7 cellular contexts compared by ENCODE assay signal in genomic region chr17:28265856-28266545, GRCh38. TPM values are rescaled to one million over a fixed set of nuclear protein-coding genes. Genes with fewer than 3 reads are reported as not detected.
DNase-seq lines count a peak whose midpoint lies in the region; ATAC-seq, FAIRE-seq and TF ChIP-seq lines count a peak whose summit lies in the region.
"Not testable (repeated sequence)": the region's sequence is repeated elsewhere in the genome, so short reads cannot be mapped to it uniquely, and the experiment has no call there.

No MANE protein-coding gene starts in this region.

- TF ChIP-seq EP300 in K562 (IDR thresholded peaks at IDR 0.05; ENCODE audit: low read length); HepG2 (IDR thresholded peaks at IDR 0.05; ENCODE audit: low read depth in 2 of 2, low read length in 2 of 2); HepG2 (CRISPR knock-in tag; IDR thresholded peaks at IDR 0.05; ENCODE audit: borderline replicate concordance): not testable (repeated sequence)

- not testable (repeated sequence) for H3K14ac ChIP-seq in trophoblast cell (ENCODE audit: low read length)

- not testable (repeated sequence) for H3K4me1 ChIP-seq in HEK293 (ENCODE audit: control insufficient read depth, insufficient read depth, low read length); HepG2 (ENCODE audit: insufficient read depth, low read length); trophoblast cell (ENCODE audit: control insufficient read depth in 1 of 2, insufficient read depth in 2 of 2, low read length in 2 of 2)
- H3K4me1 ChIP-seq in K562 (replicated peaks in 1 of 2; ENCODE audit: control insufficient read depth in 2 of 2, insufficient read depth in 2 of 2, low read length in 2 of 2), result peaks cover 9 to 11% of the 10 kb centered on the region in 2 experiments; a peak in 4 of 5 replicates

- not testable (repeated sequence) for ATAC-seq in K562, HepG2

- H4K91ac ChIP-seq in trophoblast cell (ENCODE audit: low read depth, low read length), result not testable (repeated sequence)

- not testable (repeated sequence) for H3K9ac ChIP-seq in K562 (ENCODE audit: insufficient read depth in 1 of 2, low read depth in 2 of 2, low read length in 2 of 2); HepG2 (ENCODE audit: insufficient read depth, low read depth, low read length); trophoblast cell (ENCODE audit: low read length)

- not testable (repeated sequence) for H3K27me3 ChIP-seq in K562 (ENCODE audit: control insufficient read depth in 2 of 2, insufficient read depth in 2 of 2, low read length in 2 of 2); HepG2 (ENCODE audit: control insufficient read depth in 1 of 2, insufficient read depth in 2 of 2, low read length in 2 of 2); trophoblast cell (ENCODE audit: insufficient read depth, low read length)

- H3K79me1 ChIP-seq in trophoblast cell (ENCODE audit: low read length), result not testable (repeated sequence)

- peaks cover 17% of the 10 kb centered on the region for H3K36me3 Mint-ChIP-seq in glutamatergic neuron (ENCODE audit: unreplicated experiment)

- TF ChIP-seq RAD21 in K562 (CRISPR knock-in tag; conservative IDR thresholded peaks at IDR 0.05 in 1 of 2, IDR thresholded peaks at IDR 0.05 in 1 of 2); HepG2 (CRISPR knock-in tag; IDR thresholded peaks at IDR 0.05): not testable (repeated sequence)

- CTCF ChIA-PET in HEK293 (lab: Yijun Ruan, JAX) (interaction anchor here (1.4 to 2.6 kb wide), 2 partner anchors 14 to 16 kb away, joined by 4 to 14 read pairs; no protein-coding TSS in a partner anchor), K562 (lab: Yijun Ruan, JAX; ENCODE audit: low intra/inter-chr PET ratio) (interaction anchor here (0.5 kb wide), 1 partner anchor 348 kb away, joined by 3 read pairs; no protein-coding TSS in a partner anchor)
- CTCF ChIA-PET in HepG2 (lab: Yijun Ruan, JAX; ENCODE audit: low intra/inter-chr PET ratio, low total read pairs), result not testable (repeated sequence)

- H2BK120ac ChIP-seq in trophoblast cell (ENCODE audit: insufficient read depth, low read length, poor library complexity), result not testable (repeated sequence)

- not testable (repeated sequence) for H3K4me3 Mint-ChIP-seq in glutamatergic neuron (ENCODE audit: unreplicated experiment)

- in situ Hi-C loops in K562 (cut with MboI); HepG2 (cut with HindIII; ENCODE audit: extremely low pct_ligation_motif_present, low pct_unique_long_range_greater_than_20kb): not testable (repeated sequence)

- not testable (repeated sequence) for H3K4ac ChIP-seq in trophoblast cell (ENCODE audit: low read depth, low read length)

- peak overlapping the region; percentile 18 for H2BK12ac ChIP-seq in trophoblast cell (ENCODE audit: low read length)

- H3K36me3 ChIP-seq in HEK293 (ENCODE audit: control insufficient read depth in 2 of 2, insufficient read depth in 1 of 2, low read length in 2 of 2); K562 (ENCODE audit: control insufficient read depth, insufficient read depth, low read length); HepG2 (replicated peaks in 1 of 2; ENCODE audit: control insufficient read depth in 1 of 2, insufficient read depth in 2 of 2, low read length in 2 of 2); trophoblast cell (ENCODE audit: control insufficient read depth in 1 of 2, insufficient read depth in 2 of 2, low read length in 2 of 2): not testable (repeated sequence)

- H3K27me3 Mint-ChIP-seq in glutamatergic neuron (ENCODE audit: unreplicated experiment), result not testable (repeated sequence)

- peak overlapping the region; percentile 12 for H3K27ac Mint-ChIP-seq in glutamatergic neuron (ENCODE audit: unreplicated experiment)

- TF ChIP-seq CTCF in HEK293 (tag by site-specific recombination; IDR thresholded peaks at IDR 0.05); K562 (IDR thresholded peaks at IDR 0.05 in 2 of 3, conservative IDR thresholded peaks at IDR 0.05 in 1 of 3; ENCODE audit: insufficient read depth in 2 of 3, low read depth in 1 of 3, low read length in 3 of 3); glutamatergic neuron (IDR thresholded peaks at IDR 0.05; ENCODE audit: partially characterized antibody, unreplicated experiment); HepG2 (CRISPR knock-in tag; IDR thresholded peaks at IDR 0.05): not testable (repeated sequence)

- not testable (repeated sequence) for H2AK5ac ChIP-seq in trophoblast cell (ENCODE audit: low read length)

- H2BK5ac ChIP-seq in trophoblast cell (ENCODE audit: low read depth, low read length, poor library complexity), result not testable (repeated sequence)

- not testable (repeated sequence) for H3K4me1 Mint-ChIP-seq in glutamatergic neuron (ENCODE audit: low read depth, unreplicated experiment)

- H3K18ac ChIP-seq in trophoblast cell (ENCODE audit: low read length), result not testable (repeated sequence)

- not testable (repeated sequence) for FAIRE-seq in K562 (lab: Jason Lieb, UNC); HepG2 (lab: Jason Lieb, UNC)

- not testable (repeated sequence) for H3K79me2 ChIP-seq in K562 (ENCODE audit: control insufficient read depth, insufficient read depth, low read length); HepG2 (ENCODE audit: insufficient read depth, low read length); trophoblast cell (ENCODE audit: control insufficient read depth, insufficient read depth, low read length, poor library complexity)

- peak; percentile 46 for DNase-seq in RPMI8226
- DNase-seq in K562 (ENCODE audit: extremely low read depth in 1 of 4, low spot score in 3 of 4); glutamatergic neuron; HepG2 (ENCODE audit: low spot score); trophoblast cell: not testable (repeated sequence)

- WGBS in K562 (ENCODE audit: insufficient coverage, low coverage, missing lambda C conversion rate), result 83% methylated on average over 21 of the region's 21 CpGs
- WGBS in HepG2 (ENCODE audit: low lambda C conversion rate), result 87% methylated on average over 21 of the region's 21 CpGs
- no CpG with 5 or more reads among the region's 21 CpGs for WGBS in trophoblast cell (ENCODE audit: extremely low coverage, insufficient coverage, insufficient read length)

- TF ChIP-seq POLR2A in K562 (conservative IDR thresholded peaks at IDR 0.05); HepG2 (IDR thresholded peaks at IDR 0.05; ENCODE audit: insufficient read depth in 1 of 2, low read depth in 2 of 2, low read length in 2 of 2): not testable (repeated sequence)

- H3K27ac ChIP-seq in HEK293 (ENCODE audit: extremely low read depth, low read depth, low read length); HepG2 (ENCODE audit: extremely low read length, insufficient read depth, low read length); trophoblast cell (ENCODE audit: low read depth, low read length): not testable (repeated sequence)
- H3K27ac ChIP-seq in K562 (ENCODE audit: extremely low read depth, low read depth, low read length), result peak overlapping the region; percentile 35; the same call in 1 of the 3 replicates

- not testable (repeated sequence) for H4K12ac ChIP-seq in trophoblast cell (ENCODE audit: low read depth, low read length)

- not testable (repeated sequence) for H3K9me3 ChIP-seq in HEK293 (ENCODE audit: control insufficient read depth, insufficient read depth, low read depth, low read length); iPS-18c (ENCODE audit: control insufficient read depth, insufficient read depth, low read length)
- H3K9me3 ChIP-seq in K562 (replicated peaks; ENCODE audit: control insufficient read depth, insufficient read depth, low read depth, low read length) (peaks cover 24% of the 10 kb centered on the region), HepG2 (ENCODE audit: low read length) (peaks cover 16% of the 10 kb centered on the region), trophoblast cell (ENCODE audit: insufficient read depth, low read depth, low read length) (peaks cover 13% of the 10 kb centered on the region)

- H3K4me3 ChIP-seq in HEK293 (ENCODE audit: low read depth, low read length); K562; HepG2 (replicated peaks in 1 of 3; ENCODE audit: insufficient read depth in 1 of 3, low read depth in 2 of 3, low read length in 3 of 3); trophoblast cell (ENCODE audit: low read depth, low read length): not testable (repeated sequence)
- H3K4me3 ChIP-seq in iPS-18c (ENCODE audit: insufficient read depth, low read depth, low read length), result 0 out of 2 replicates have a peak overlapping the region, but pooled peaks have one; percentile 9

- intact Hi-C loops in K562 (cut with micrococcal nuclease); HepG2 (cut with micrococcal nuclease; ENCODE audit: unreplicated experiment): not testable (repeated sequence)

- not testable (repeated sequence) for BruUV-seq in K562 (replicated peaks; lab: Mats Ljungman, UMichigan); HepG2 (replicated peaks; lab: Mats Ljungman, UMichigan)

- not testable (repeated sequence) for H2AFZ ChIP-seq in K562 (ENCODE audit: low read depth, low read length); HepG2 (ENCODE audit: low read length); trophoblast cell (ENCODE audit: insufficient read depth, low read length, poor library complexity)

- POLR2A ChIA-PET in HEK293 (lab: Yijun Ruan, JAX); HepG2 (lab: Yijun Ruan, JAX): not testable (repeated sequence)
- POLR2A ChIA-PET in K562 (lab: Yijun Ruan, JAX), result interaction anchor here (0.6 kb wide), 1 partner anchor 72 kb away, joined by 3 read pairs; no protein-coding TSS in a partner anchor

- H4K8ac ChIP-seq in trophoblast cell (ENCODE audit: low read depth, low read length), result not testable (repeated sequence)

- H3K4me2 ChIP-seq in K562 (ENCODE audit: insufficient read depth, low read length); HepG2 (ENCODE audit: low read depth, low read length); trophoblast cell (ENCODE audit: low read length): not testable (repeated sequence)

- not testable (repeated sequence) for H3K23ac ChIP-seq in trophoblast cell (ENCODE audit: low read length)

- H3K9me3 Mint-ChIP-seq in glutamatergic neuron (ENCODE audit: unreplicated experiment), result peaks cover 11% of the 10 kb centered on the region

- H4K20me1 ChIP-seq in K562 (replicated peaks; ENCODE audit: control insufficient read depth, insufficient read depth, low read length); HepG2 (ENCODE audit: insufficient read depth, low read length): not testable (repeated sequence)

- H3K9me1 ChIP-seq in K562 (ENCODE audit: control insufficient read depth, insufficient read depth, low read length), result not testable (repeated sequence)

RNA-seq across cellular contexts. Expression of gene TMEM97, which starts 53.0 kb away (rescaled TPM):
- 75.7 and 97.1 TPM in 2 replicates for total RNA-seq in K562 (2011; cell fraction: chromatin; rRNA removed; ENCODE audit: low replicate concordance)
- total RNA-seq in K562 (2011; cell fraction: nucleolus; rRNA removed), result 85.3 and 101 TPM in 2 replicates
- 131 and 163 TPM in 2 replicates for total RNA-seq in K562 (2011; cell fraction: nucleoplasm; rRNA removed)
- total RNA-seq in K562 (2014; rRNA removed) (59.6 and 71.8 TPM in 2 replicates), K562 (2014; rRNA removed; fragmentation: Illumina TruSeq; extraction: Trizol) (83.1 and 87.7 TPM in 2 replicates), K562 (2015; rRNA removed; fragmentation: Illumina TruSeq; extraction: Trizol) (72.0 and 74.0 TPM in 2 replicates), K562 (2021) (65.3 and 67.5 TPM in 2 replicates), glutamatergic neuron (ENCODE audit: unreplicated experiment) (170 TPM), HepG2 (2016; rRNA removed; fragmentation: Illumina TruSeq; extraction: Trizol) (111 and 137 TPM in 2 replicates)
- polyA plus RNA-seq in K562 (2011; rRNA removed) (88.3 and 117 TPM in 2 replicates), K562 (2014; fragmentation: Illumina TruSeq; extraction: Trizol) (89.6 and 121 TPM in 2 replicates), K562 (2014; fragmentation: Nextera tagmentation; extraction: Ambion mirVana) (10 to 100 TPM; 76.0 to 95.3 TPM), K562 (2014; rRNA removed) (34.6 and 44.9 TPM in 2 replicates), HepG2 (2011; rRNA removed) (51.5 and 69.6 TPM in 2 replicates)
- polyA plus RNA-seq in K562 (2011; cell fraction: cytosol; rRNA removed), result 45.5 and 66.1 TPM in 2 replicates
- 24.8 and 32.2 TPM in 2 replicates for polyA plus RNA-seq in K562 (2011; cell fraction: nucleus; rRNA removed)
- polyA plus RNA-seq in K562 (2012), result 40.4 and 49.6 TPM in 2 replicates
- 66.9 and 80.3 TPM in 2 replicates for polyA minus RNA-seq in K562 (2011; rRNA and poly(A)+ RNA removed)
- polyA minus RNA-seq in K562 (2011; cell fraction: cytosol; rRNA and poly(A)+ RNA removed), result 31.5 and 44.4 TPM in 2 replicates
- 12.5 and 15.9 TPM in 2 replicates for polyA minus RNA-seq in K562 (2011; cell fraction: nucleus; rRNA and poly(A)+ RNA removed)
- total RNA-seq in HepG2 (2016; cell fraction: cytosol; rRNA removed; fragmentation: Illumina TruSeq; extraction: Trizol; ENCODE audit: low read depth), result 41.1 and 45.0 TPM in 2 replicates
- 112 and 128 TPM in 2 replicates for total RNA-seq in HepG2 (2016; cell fraction: insoluble cytoplasmic fraction; rRNA removed; fragmentation: Illumina TruSeq; extraction: Trizol)
- total RNA-seq in HepG2 (2016; cell fraction: membrane; rRNA removed; fragmentation: Illumina TruSeq; extraction: Trizol), result 135 and 146 TPM in 2 replicates
- total RNA-seq in HepG2 (2016; cell fraction: nucleus; rRNA removed; fragmentation: Illumina TruSeq; extraction: Trizol), result 77.2 and 97.2 TPM in 2 replicates
- polyA plus RNA-seq in HepG2 (2011; cell fraction: cytosol; rRNA removed), result 33.3 and 54.1 TPM in 2 replicates
- polyA plus RNA-seq in HepG2 (2011; cell fraction: nucleus; rRNA removed), result 8.5 and 10.8 TPM in 2 replicates
- 77.6 and 101 TPM in 2 replicates for polyA plus RNA-seq in HepG2 (2012)
- 47.9 and 49.9 TPM in 2 replicates for polyA plus RNA-seq in HepG2 (2016; cell fraction: cytosol; fragmentation: Illumina TruSeq; extraction: Trizol; ENCODE audit: low read depth)
- 138 and 141 TPM in 2 replicates for polyA plus RNA-seq in HepG2 (2016; cell fraction: insoluble cytoplasmic fraction; fragmentation: Illumina TruSeq; extraction: Trizol; ENCODE audit: low read depth)
- 128 and 149 TPM in 2 replicates for polyA plus RNA-seq in HepG2 (2016; cell fraction: membrane; fragmentation: Illumina TruSeq; extraction: Trizol; ENCODE audit: low read depth)
- polyA plus RNA-seq in HepG2 (2016; cell fraction: nucleus; fragmentation: Illumina TruSeq; extraction: Trizol; ENCODE audit: insufficient read depth, low read depth), result 144 and 149 TPM in 2 replicates
- polyA minus RNA-seq in HepG2 (2011; rRNA and poly(A)+ RNA removed; ENCODE audit: low replicate concordance), result 95.5 and 159 TPM in 2 replicates
- 39.8 and 45.1 TPM in 2 replicates for polyA minus RNA-seq in HepG2 (2011; cell fraction: cytosol; rRNA and poly(A)+ RNA removed)
- 13.3 and 17.7 TPM in 2 replicates for polyA minus RNA-seq in HepG2 (2011; cell fraction: nucleus; rRNA and poly(A)+ RNA removed)
- 334 and 337 TPM in 2 replicates for polyA plus RNA-seq in trophoblast cell (2013)
